In genomic region chr16:66551788-66552287, GRCh38 we compare ENCODE assay signal across 8 cellular contexts. TPM values are rescaled to one million over a fixed set of nuclear protein-coding genes. Genes with fewer than 3 reads are reported as not detected.
DNase-seq lines count a peak whose midpoint lies in the region; ATAC-seq and TF ChIP-seq lines count a peak whose summit lies in the region.

No MANE protein-coding gene starts in this region.

- H4K20me1 ChIP-seq in osteoblast (ENCODE audit: insufficient read depth, low read length) = no peaks in the 10 kb centered on the region

- H3K4me3 ChIP-seq in MG63 (peak overlapping the region; percentile 67), osteoblast (ENCODE audit: insufficient read depth, low read length) (peak overlapping the region; percentile 88)
- peak overlapping the region; percentile 84 for H3K4me3 ChIP-seq in effector memory CD4-positive, alpha-beta T cell (ENCODE audit: insufficient read depth, low read depth, low read length, poor library complexity, severe bottlenecking)

- H3K27me3 ChIP-seq in MG63 (no peaks in the 10 kb centered on the region), osteoblast (ENCODE audit: insufficient read depth, low read length) (no peaks in the 10 kb centered on the region)
- no peaks in the 10 kb centered on the region for H3K27me3 ChIP-seq in effector memory CD4-positive, alpha-beta T cell (replicated peaks; ENCODE audit: control insufficient read depth, insufficient read depth, low read length, poor library complexity, severe bottlenecking)

- peaks cover 56% of the 10 kb centered on the region for H3K4me1 ChIP-seq in effector memory CD4-positive, alpha-beta T cell (ENCODE audit: control insufficient read depth, insufficient read depth, low read length, poor library complexity, severe bottlenecking)
- peaks cover 38% of the 10 kb centered on the region for H3K4me1 ChIP-seq in osteoblast (ENCODE audit: insufficient read depth, low read length)

- H3K4me2 ChIP-seq in osteoblast (ENCODE audit: insufficient read depth, low read length) = peak overlapping the region; percentile 96

- peak overlapping the region; percentile 86 for H3K27ac ChIP-seq in effector memory CD4-positive, alpha-beta T cell (ENCODE audit: insufficient read depth, low read length, poor library complexity, severe bottlenecking)
- peak overlapping the region; percentile 84 for H3K27ac ChIP-seq in osteoblast (ENCODE audit: low read depth, low read length)

- H3K36me3 ChIP-seq in MG63 = no peaks in the 10 kb centered on the region; the same call in 1 of the 2 replicates
- no peaks in the 10 kb centered on the region for H3K36me3 ChIP-seq in effector memory CD4-positive, alpha-beta T cell (ENCODE audit: control insufficient read depth, insufficient read depth, low read length)
- H3K36me3 ChIP-seq in osteoblast (ENCODE audit: insufficient read depth, low read length) = no peaks in the 10 kb centered on the region

- H3K9me3 ChIP-seq in MG63 (no peaks in the 10 kb centered on the region), osteoblast (ENCODE audit: low read depth, low read length) (no peaks in the 10 kb centered on the region)
- H3K9me3 ChIP-seq in effector memory CD4-positive, alpha-beta T cell (ENCODE audit: control insufficient read depth, low read length) = no peaks in the 10 kb centered on the region

- DNase-seq in MG63 (no peak), osteoblast (ENCODE audit: insufficient read length, low spot score, missing footprints) (peak; percentile 87), glomerular visceral epithelial cell (ENCODE audit: extremely low spot score) (no peak), GOT3 (lab: John Stamatoyannopoulos, UW) (no peak), MV-4-11 (lab: John Stamatoyannopoulos, UW) (no peak)
- DNase-seq in effector memory CD4-positive, alpha-beta T cell = peak in 1 of 3 donors; percentile 3

- TF ChIP-seq CTCF in osteoblast (IDR thresholded peaks at IDR 0.05; ENCODE audit: extremely low read depth, low read depth, low read length) = no peak

- peak overlapping the region; percentile 98 for H2AFZ ChIP-seq in osteoblast (ENCODE audit: low read length)

- ATAC-seq in GM18868 (IDR thresholded peaks at IDR 0.05; ENCODE audit: unreplicated experiment) = peak; percentile 4
- ATAC-seq in GM19467 (IDR thresholded peaks at IDR 0.05; ENCODE audit: unreplicated experiment) = no peak

- peaks cover 41% of the 10 kb centered on the region for H3K79me2 ChIP-seq in osteoblast (ENCODE audit: insufficient read depth, low read length)

RNA-seq across cellular contexts. Expression of gene CKLF, which starts 0.5 kb away (rescaled TPM):
- 37.2 and 46.1 TPM in 2 replicates for total RNA-seq in MG63 (2014; rRNA removed; shearing (Covaris generic); ENCODE audit: low replicate concordance)
- 46.0 and 48.9 TPM in 2 replicates for total RNA-seq in osteoblast

RNA-seq across cellular contexts. Expression of gene TK2, which starts 1.9 kb away (rescaled TPM):
- total RNA-seq in MG63 (2014; rRNA removed; shearing (Covaris generic); ENCODE audit: low replicate concordance) = 19.6 and 20.4 TPM in 2 replicates
- 73.5 and 81.3 TPM in 2 replicates for total RNA-seq in osteoblast

RNA-seq across cellular contexts. Expression of gene CMTM1, which starts 14.4 kb away (rescaled TPM):
- 4.1 TPM in 1 of 2 replicates, not detected in the other for total RNA-seq in MG63 (2014; rRNA removed; shearing (Covaris generic); ENCODE audit: low replicate concordance)
- 4.0 and 4.1 TPM in 2 replicates for total RNA-seq in osteoblast

RNA-seq across cellular contexts. Expression of gene CMTM2, which starts 27.4 kb away (rescaled TPM):
- not detected in 2 replicates for total RNA-seq in MG63 (2014; rRNA removed; shearing (Covaris generic); ENCODE audit: low replicate concordance)
- total RNA-seq in osteoblast = not detected in 2 replicates

RNA-seq across cellular contexts. Expression of gene CMTM3, which starts 52.7 kb away (rescaled TPM):
- 17.3 and 27.6 TPM in 2 replicates for total RNA-seq in MG63 (2014; rRNA removed; shearing (Covaris generic); ENCODE audit: low replicate concordance)
- 24.6 and 29.8 TPM in 2 replicates for total RNA-seq in osteoblast
